ENCODE assay signal across 28 cellular contexts in the genomic region with DNA sequence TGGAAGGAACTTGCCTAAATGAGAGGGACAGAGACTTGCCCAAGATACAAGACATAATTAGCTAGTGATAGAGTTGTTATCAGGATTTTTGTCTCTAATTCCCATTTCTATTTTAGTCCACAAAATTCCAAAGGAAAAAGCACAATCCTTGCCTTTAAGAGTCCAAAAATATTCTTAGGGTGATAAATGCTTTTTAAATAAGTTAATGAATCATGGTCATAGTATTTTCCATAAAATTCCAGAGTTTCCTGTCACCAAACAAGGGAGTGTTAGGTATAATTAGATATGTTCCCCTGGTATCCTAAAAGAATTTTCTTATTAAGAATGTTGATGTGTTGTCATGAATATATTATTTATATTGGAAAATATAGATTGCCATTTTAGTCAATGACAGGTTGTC.
"Had no signal": no experiment of that assay in that cellular context is flagged by ENCODE, and none has a peak within 500 bp of the region (broad histone marks: within the 10 kb centered on the region; RNA-seq: fewer than 3 reads in every experiment).

No MANE protein-coding gene starts in this region.

- H3K79me2 ChIP-seq: hepatocyte had no signal

- H3K4me1 Mint-ChIP-seq: mesothelial cell of epicardium; nephron; stimulated activated memory B cell treated with anti-CD40 and anti-IgM and Interleukin-4, amounts not matched to agents 10 μg/mL and 1 μg/mL and 100 μg/mL, for 72 hours had no signal

- ATAC-seq: esophagus mucosa; gastrocnemius medialis; heart left ventricle; left cardiac atrium; left lung; mucosa of descending colon; naive thymus-derived CD4-positive, alpha-beta T cell; sciatic nerve; stimulated activated memory B cell treated with anti-CD40 and anti-IgM and Interleukin-4, amounts not matched to agents 10 μg/mL and 1 μg/mL and 100 μg/mL, for 72 hours; stimulated activated naive CD8-positive, alpha-beta T cell treated with anti-CD3 and anti-CD28 coated beads, Interleukin-15, Interleukin-2, amounts not matched to agents 100 U/mL and 50 U/mL, for 24 hours had no signal

- H3K9ac ChIP-seq: neural progenitor cell had no signal

- H3K4me3 ChIP-seq: gastrocnemius medialis, heart left ventricle, hepatocyte, left lung, mucosa of descending colon, neural progenitor cell, prostate gland, right atrium auricular region, testis, tibial artery had no signal

- DNase-seq: effector CD8-positive, alpha-beta T cell; foreskin fibroblast; gastrocnemius medialis; heart left ventricle; left cardiac atrium; left lung; mesenchymal stem cell; mucosa of descending colon; naive thymus-derived CD4-positive, alpha-beta T cell; stimulated activated CD4-positive, alpha-beta T cell treated with anti-CD3 and anti-CD28 coated beads, Interleukin-2, amount 100 ng/mL, for 24 hours; stimulated activated CD4-positive, alpha-beta T cell treated with anti-CD3 and anti-CD28 coated beads, Interleukin-4, amount 100 ng/mL, for 4 hours; stimulated activated naive CD8-positive, alpha-beta T cell treated with anti-CD3 and anti-CD28 coated beads, Interleukin-15, Interleukin-2, amounts not matched to agents 100 U/mL and 50 U/mL, for 24 hours; substantia nigra; testis had no signal

- H3K9me3 Mint-ChIP-seq: endodermal cell, mesothelial cell of epicardium, neural progenitor cell had no signal

- H3K27me3 ChIP-seq: right atrium auricular region, testis had no signal

- H3K27ac Mint-ChIP-seq: endodermal cell; mesothelial cell of epicardium; naive thymus-derived CD4-positive, alpha-beta T cell; nephron; neural progenitor cell; stimulated activated memory B cell treated with anti-CD40 and anti-IgM and Interleukin-4, amounts not matched to agents 10 μg/mL and 1 μg/mL and 100 μg/mL, for 72 hours; type B pancreatic cell had no signal

- H2AFZ ChIP-seq: hepatocyte, neural progenitor cell had no signal

- FAIRE-seq: colon had no signal

- H3K4me3 Mint-ChIP-seq: endodermal cell; mesothelial cell of epicardium; naive thymus-derived CD4-positive, alpha-beta T cell; nephron; neural progenitor cell; stimulated activated memory B cell treated with anti-CD40 and anti-IgM and Interleukin-4, amounts not matched to agents 10 μg/mL and 1 μg/mL and 100 μg/mL, for 72 hours; type B pancreatic cell had no signal

- H3K36me3 ChIP-seq: gastrocnemius medialis, heart left ventricle, left lung, neural progenitor cell, prostate gland, right atrium auricular region, tibial artery had no signal

- H3K4me2 ChIP-seq: hepatocyte, neural progenitor cell had no signal

- H3K9me3 ChIP-seq: gastrocnemius medialis, heart left ventricle, left lung, mucosa of descending colon, prostate gland, right atrium auricular region, testis, tibial artery had no signal

- H3K27ac ChIP-seq: epithelial cell of prostate, gastrocnemius medialis, heart left ventricle, hepatocyte, left lung, neural progenitor cell, prostate gland, right atrium auricular region, testis, tibial artery had no signal

- H3K4me1 ChIP-seq: gastrocnemius medialis, heart left ventricle, left lung, neural progenitor cell, prostate gland, right atrium auricular region, testis, tibial artery had no signal

- H3K36me3 Mint-ChIP-seq: mesothelial cell of epicardium; neural progenitor cell; stimulated activated memory B cell treated with anti-CD40 and anti-IgM and Interleukin-4, amounts not matched to agents 10 μg/mL and 1 μg/mL and 100 μg/mL, for 72 hours; type B pancreatic cell had no signal
